In genomic region chr5:180333661-180334060, GRCh38 we compare ENCODE assay signal across 17 cellular contexts. TPM values are rescaled to one million over a fixed set of nuclear protein-coding genes. Genes with fewer than 3 reads are reported as not detected.
DNase-seq lines count a peak whose midpoint lies in the region; ATAC-seq and TF ChIP-seq lines count a peak whose summit lies in the region.
"Had no signal": no experiment of that assay in that cellular context is flagged by ENCODE, and none has a peak within 500 bp of the region (broad histone marks: within the 10 kb centered on the region; RNA-seq: fewer than 3 reads in every experiment).

No MANE protein-coding gene starts in this region.

- no TSS peak for BruUV-seq in MCF 10A (replicated peaks; lab: Mats Ljungman, UMichigan)

- CTCF ChIA-PET in MCF 10A (lab: Yijun Ruan, JAX) = interaction anchor here (0.6 to 11.3 kb wide), 3 partner anchors 25 to 135 kb away, joined by 3 to 167 read pairs (median 103); partner anchors contain the start of gene MAPK9

- H3K36me3 ChIP-seq in breast epithelium = no peaks in the 10 kb centered on the region
- peaks cover 43% of the 10 kb centered on the region for H3K36me3 ChIP-seq in adipocyte (ENCODE audit: control insufficient read depth, insufficient read depth, low read length, severe bottlenecking)
- peaks cover 34% of the 10 kb centered on the region for H3K36me3 ChIP-seq in right atrium auricular region
- H3K36me3 ChIP-seq in upper lobe of right lung = no peaks in the 10 kb centered on the region
- H3K36me3 ChIP-seq: gastrocnemius medialis, thoracic aorta had no signal

- H3K4me1 ChIP-seq in breast epithelium = no peaks in the 10 kb centered on the region
- H3K4me1 ChIP-seq in adipocyte (ENCODE audit: control insufficient read depth, insufficient read depth, low read length) = peaks cover 68% of the 10 kb centered on the region
- peaks cover 0 to 30% of the 10 kb centered on the region in 2 donors for H3K4me1 ChIP-seq in right atrium auricular region
- peaks cover 5% of the 10 kb centered on the region for H3K4me1 ChIP-seq in upper lobe of right lung
- H3K4me1 ChIP-seq: gastrocnemius medialis had no signal

- H3K9me3 ChIP-seq in breast epithelium (no peaks in the 10 kb centered on the region), adipocyte (ENCODE audit: control insufficient read depth, low read length) (no peaks in the 10 kb centered on the region), right atrium auricular region (no peaks in the 10 kb centered on the region), upper lobe of right lung (no peaks in the 10 kb centered on the region)
- H3K9me3 ChIP-seq: gastrocnemius medialis, thoracic aorta had no signal

- H3K36me3 Mint-ChIP-seq in MCF 10A (ENCODE audit: insufficient read depth, unreplicated experiment) = peaks cover 20% of the 10 kb centered on the region
- H3K36me3 Mint-ChIP-seq: natural killer cell had no signal

- DNase-seq in MCF 10A (ENCODE audit: unreplicated experiment) = peak; percentile 96
- DNase-seq in breast epithelium (ENCODE audit: low spot score in 2 of 2) = no peak
- DNase-seq in adipocyte (ENCODE audit: low read depth) = peak; percentile 58
- DNase-seq in right atrium auricular region (ENCODE audit: low spot score) = no peak
- no peak for DNase-seq in upper lobe of right lung
- DNase-seq in cerebellum (ENCODE audit: low spot score) = no peak
- DNase-seq in D341Med (ENCODE audit: low spot score) = no peak
- DNase-seq: 8988T; activated CD8-positive, alpha-beta memory T cell treated with anti-CD3 and anti-CD28 coated beads for 24 hours; activated naive CD4-positive, alpha-beta T cell treated with Interleukin-2 at 50 U/mL for 16 hours; Calu3; cortex of kidney; gastrocnemius medialis; natural killer cell had no signal

- ATAC-seq in upper lobe of right lung = no peak
- ATAC-seq in HG03095 (IDR thresholded peaks at IDR 0.05; ENCODE audit: unreplicated experiment) = no peak
- ATAC-seq: gastrocnemius medialis, natural killer cell, sciatic nerve had no signal

- H3K27me3 ChIP-seq in breast epithelium (no peaks in the 10 kb centered on the region), adipocyte (replicated peaks; ENCODE audit: control insufficient read depth, insufficient read depth, low read length) (no peaks in the 10 kb centered on the region), right atrium auricular region (no peaks in the 10 kb centered on the region), upper lobe of right lung (no peaks in the 10 kb centered on the region)
- H3K27me3 ChIP-seq: gastrocnemius medialis had no signal

- POLR2A ChIA-PET in MCF 10A (lab: Yijun Ruan, JAX) = interaction anchor here (0.7 to 2.3 kb wide), 3 partner anchors 10 to 162 kb away, joined by 3 to 12 read pairs (median 3); no protein-coding TSS in a partner anchor

- H3K27ac ChIP-seq in breast epithelium (peak overlapping the region in 1 of 2 donors; percentile 38), right atrium auricular region (peak overlapping the region; percentile 53), upper lobe of right lung (no peak overlapping the region)
- H3K27ac ChIP-seq: gastrocnemius medialis, thoracic aorta had no signal

- peak overlapping the region; percentile 11 for H3K9ac ChIP-seq in adipocyte (ENCODE audit: low read length)

- peaks cover 34% of the 10 kb centered on the region for H3K4me1 Mint-ChIP-seq in MCF 10A (ENCODE audit: insufficient read depth, unreplicated experiment)
- H3K4me1 Mint-ChIP-seq: natural killer cell had no signal

- H3K4me3 Mint-ChIP-seq in MCF 10A (ENCODE audit: unreplicated experiment) = peak overlapping the region; percentile 22
- H3K4me3 Mint-ChIP-seq: natural killer cell had no signal

- TF ChIP-seq POLR2A in breast epithelium (IDR thresholded peaks at IDR 0.05) = no peak

- TF ChIP-seq CTCF in MCF 10A (IDR thresholded peaks at IDR 0.05; ENCODE audit: unreplicated experiment) (no peak), breast epithelium (IDR thresholded peaks at IDR 0.05) (no peak), right atrium auricular region (IDR thresholded peaks at IDR 0.05) (no peak), upper lobe of right lung (IDR thresholded peaks at IDR 0.05) (no peak)

- peak overlapping the region; percentile 85 for H3K27ac Mint-ChIP-seq in MCF 10A (ENCODE audit: low read depth, unreplicated experiment)
- H3K27ac Mint-ChIP-seq: natural killer cell had no signal

- H3K4me3 ChIP-seq in breast epithelium (no peak overlapping the region), adipocyte (ENCODE audit: low read length) (no peak overlapping the region), right atrium auricular region (no peak overlapping the region), upper lobe of right lung (no peak overlapping the region)
- H3K4me3 ChIP-seq: gastrocnemius medialis, thoracic aorta had no signal

- no peaks in the 10 kb centered on the region for H3K27me3 Mint-ChIP-seq in MCF 10A (ENCODE audit: insufficient read depth, unreplicated experiment)

- no peaks in the 10 kb centered on the region for H3K9me3 Mint-ChIP-seq in MCF 10A (ENCODE audit: unreplicated experiment)
- H3K9me3 Mint-ChIP-seq: natural killer cell had no signal

- intact Hi-C loops in MCF 10A (cut with micrococcal nuclease) (no loop called here), breast epithelium (cut with DNase I; ENCODE audit: low total_unique reads) (no loop called here), upper lobe of right lung (cut with DNase I) (no loop called here)

RNA-seq across cellular contexts. Expression of gene GFPT2, which starts 19.5 kb away (rescaled TPM):
- total RNA-seq in MCF 10A (2022) (8.2 and 15.7 TPM in 2 replicates), breast epithelium (10 to 100 TPM; 27.2 to 60.0 (median 52.5) TPM), right atrium auricular region (10 to 100 TPM; 25.4 to 27.2 TPM), upper lobe of right lung (20.4 TPM), cerebellum (38.2 TPM)
- total RNA-seq: Calu3 had no signal

RNA-seq across cellular contexts. Expression of gene MAPK9, which starts 41.8 kb away (rescaled TPM):
- total RNA-seq in MCF 10A (2022) (64.0 and 70.8 TPM in 2 replicates), breast epithelium (10 to 100 TPM; 31.2 to 37.9 (median 34.7) TPM), right atrium auricular region (10 to 100 TPM; 25.1 to 30.0 TPM), upper lobe of right lung (39.5 TPM), cerebellum (76.6 TPM)

Comparison
In these comparisons a context has a peak if more than half of its experiments do, and no peak if none do; other contexts are left out.
1. DNase-seq: peak in MCF 10A (single experiment) and adipocyte (single experiment); none in breast epithelium (0 of 2), right atrium auricular region (single experiment), upper lobe of right lung (single experiment), cerebellum (single experiment) and D341Med (single experiment).